In genomic region chr14:20866963-20867362, GRCh38 we compare ENCODE assay signal across 13 cellular contexts. TPM values are rescaled to one million over a fixed set of nuclear protein-coding genes. Genes with fewer than 3 reads are reported as not detected.
DNase-seq lines count a peak whose midpoint lies in the region; ATAC-seq and TF ChIP-seq lines count a peak whose summit lies in the region.
"Had no signal": no experiment of that assay in that cellular context is flagged by ENCODE, and none has a peak within 500 bp of the region (broad histone marks: within the 10 kb centered on the region; RNA-seq: fewer than 3 reads in every experiment).

No MANE protein-coding gene starts in this region.

- H3K27ac ChIP-seq in C4-2B (no peak overlapping the region), left lung (no peak overlapping the region)
- H3K27ac ChIP-seq: esophagus squamous epithelium had no signal

- intact Hi-C loops in left lung (cut with DNase I) = no loop called here

- no peaks in the 10 kb centered on the region for H3K27me3 ChIP-seq in left lung

- H3K9me3 ChIP-seq in left lung = no peaks in the 10 kb centered on the region
- H3K9me3 ChIP-seq: esophagus squamous epithelium had no signal

- in situ Hi-C loops in astrocyte of the spinal cord (cut with HindIII; ENCODE audit: low sequenced_read_pairs) = no loop called here

- no peak overlapping the region for H3K4me3 ChIP-seq in astrocyte of the spinal cord (ENCODE audit: low read depth, low read length)
- H3K4me3 ChIP-seq in left lung = no peak overlapping the region
- H3K4me3 ChIP-seq: esophagus squamous epithelium had no signal

- H3K4me1 ChIP-seq in left lung = no peaks in the 10 kb centered on the region
- H3K4me1 ChIP-seq: esophagus squamous epithelium had no signal

- peak; percentile 5 for DNase-seq in HCEC 1CT
- no peak for DNase-seq in astrocyte of the spinal cord (ENCODE audit: low read depth, low spot score)
- DNase-seq in left lung = no peak
- no peak for DNase-seq in NCI-H1417 (lab: John Stamatoyannopoulos, UW)
- DNase-seq in AG08396 (ENCODE audit: low spot score) = no peak
- DNase-seq: activated T-cell treated with anti-CD3 and anti-CD28 coated beads, Interleukin-2, amount 50 U/mL, for 1 hour; esophagus squamous epithelium; NCI-H226 had no signal

- ATAC-seq in left lung = peak; percentile 54
- ATAC-seq in GM21390 (IDR thresholded peaks at IDR 0.05; ENCODE audit: unreplicated experiment) = no peak
- ATAC-seq in HG03378 (IDR thresholded peaks at IDR 0.05; ENCODE audit: unreplicated experiment) = no peak
- ATAC-seq: sciatic nerve had no signal

- H3K36me3 ChIP-seq in left lung = no peaks in the 10 kb centered on the region
- H3K36me3 ChIP-seq: esophagus squamous epithelium had no signal

- TF ChIP-seq CTCF in C4-2B (conservative IDR thresholded peaks at IDR 0.05) (peak; percentile 56), astrocyte of the spinal cord (IDR thresholded peaks at IDR 0.05; ENCODE audit: low read depth, low read length) (peak; percentile 29), left lung (IDR thresholded peaks at IDR 0.05) (peak in 1 of 2 donors; percentile 14)

RNA-seq across cellular contexts. Expression of gene RNASE3, which starts 24.2 kb away (rescaled TPM):
- 1 to 10 TPM in 1 of 2 donors, not detected in 1; 1.1 TPM for total RNA-seq in left lung
- total RNA-seq: esophagus squamous epithelium, temporal lobe had no signal
